ENCODE assay signal across 18 cellular contexts in genomic region chr7:116963234-116963633, GRCh38.
"Had no signal": no experiment of that assay in that cellular context is flagged by ENCODE, and none has a peak within 500 bp of the region (broad histone marks: within the 10 kb centered on the region; RNA-seq: fewer than 3 reads in every experiment).

No MANE protein-coding gene starts in this region.

- H3K4me1 ChIP-seq: foreskin keratinocyte, parathyroid adenoma had no signal

- H3K9me3 ChIP-seq: neutrophil had no signal

- H3K27me3 ChIP-seq: foreskin keratinocyte, neutrophil had no signal

- H3K36me3 ChIP-seq: neutrophil had no signal

- DNase-seq: activated CD4-positive, alpha-beta T cell treated with anti-CD3 and anti-CD28 coated beads, Interleukin-2, amount 10 ng/mL, durations not matched to agents 7 days and 5 days; activated CD4-positive, CD25-positive, alpha-beta regulatory T cell; activated CD8-positive, alpha-beta memory T cell treated with anti-CD3 and anti-CD28 coated beads for 24 hours; activated naive CD4-positive, alpha-beta T cell treated with Interleukin-2 at 50 U/mL for 16 hours; activated naive CD8-positive, alpha-beta T cell treated with anti-CD3 and anti-CD28 coated beads, Interleukin-2, amount 50 U/mL, for 24 hours; aorta; effector memory CD4-positive, alpha-beta T cell; foreskin keratinocyte; glutamatergic neuron; hypothalamus; kidney; mesenchymal stem cell; natural killer cell; stimulated activated CD4-positive, alpha-beta T cell treated with anti-CD3 and anti-CD28 coated beads, Interleukin-2, amount 100 ng/mL, for 48 hours had no signal

- H3K27ac ChIP-seq: foreskin keratinocyte, neutrophil, parathyroid adenoma had no signal

- ATAC-seq: activated naive CD8-positive, alpha-beta T cell treated with anti-CD3 and anti-CD28 coated beads, Interleukin-2, amount 50 U/mL, for 24 hours; activated T-helper 17 cell treated with anti-CD3 and anti-CD28 coated beads, Interleukin-2, amount 50 U/mL, for 72 hours; foreskin keratinocyte; natural killer cell; stimulated activated memory B cell treated with anti-CD40 and anti-IgM and Interleukin-4, amounts not matched to agents 10 μg/mL and 1 μg/mL and 100 μg/mL, for 72 hours had no signal
